In genomic region chr11:721913-722811, GRCh38 we compare ENCODE assay signal across 9 cellular contexts. TPM values are rescaled to one million over a fixed set of nuclear protein-coding genes. Genes with fewer than 3 reads are reported as not detected.
DNase-seq lines count a peak whose midpoint lies in the region; ATAC-seq and TF ChIP-seq lines count a peak whose summit lies in the region.
"Had no signal": no experiment of that assay in that cellular context is flagged by ENCODE, and none has a peak within 500 bp of the region (broad histone marks: within the 10 kb centered on the region; RNA-seq: fewer than 3 reads in every experiment).

No MANE protein-coding gene starts in this region.

- 39 to 71% (median 49%) methylated on average over 38 to 45 of the region's 45 CpGs for WGBS in ovary, 3 donors

- peaks cover 6% of the 10 kb centered on the region for H3K27me3 Mint-ChIP-seq in activated T-helper 17 cell treated with anti-CD3 and anti-CD28 coated beads, Interleukin-2, amount 50 U/mL, for 72 hours

- peak overlapping the region; percentile 50 for H3K4me3 Mint-ChIP-seq in activated T-helper 17 cell treated with anti-CD3 and anti-CD28 coated beads, Interleukin-2, amount 50 U/mL, for 72 hours

- peaks cover 15% of the 10 kb centered on the region for H3K4me1 ChIP-seq in ovary (ENCODE audit: insufficient read depth)

- no peak overlapping the region for H3K4me3 ChIP-seq in ovary
- H3K4me3 ChIP-seq: lung had no signal

- intact Hi-C loops in ovary (cut with DNase I) = loop anchor here in 2 of 4 donors (5.0 kb wide), 2 partner anchors 165 to 170 kb away; no protein-coding TSS in a partner anchor

- TF ChIP-seq POLR2A in ovary (IDR thresholded peaks at IDR 0.05) = no peak

- no peak overlapping the region for H3K27ac ChIP-seq in ovary

- H3K27me3 ChIP-seq in ovary = no peaks in the 10 kb centered on the region

- TF ChIP-seq EP300 in ovary (IDR thresholded peaks at IDR 0.05) = no peak

- no peak overlapping the region for H3K27ac Mint-ChIP-seq in activated T-helper 17 cell treated with anti-CD3 and anti-CD28 coated beads, Interleukin-2, amount 50 U/mL, for 72 hours

- no peak for TF ChIP-seq CTCF in ovary (IDR thresholded peaks at IDR 0.05)

- DNase-seq in NCI-H2081 (lab: John Stamatoyannopoulos, UW) = peak; percentile 41 to 53
- no peak for DNase-seq in NCI-H2081 treated with DMSO at 0.1 percent for 48 hours (lab: John Stamatoyannopoulos, UW)
- peak; percentile 64 for DNase-seq in NCI-H526 treated with DMSO at 0.1 percent for 48 hours (lab: John Stamatoyannopoulos, UW)
- peak; percentile 53 for DNase-seq in stimulated activated CD4-positive, alpha-beta T cell treated with anti-CD3 and anti-CD28 coated beads, Interleukin-4, amount 100 ng/mL, for 1 hour
- DNase-seq in cerebellar cortex (ENCODE audit: low spot score) = no peak
- no peak for DNase-seq in ovary
- DNase-seq in retina = no peak

- H3K9me3 ChIP-seq in ovary = no peaks in the 10 kb centered on the region

- H3K36me3 ChIP-seq in ovary = no peaks in the 10 kb centered on the region

- H3K4me1 Mint-ChIP-seq in activated T-helper 17 cell treated with anti-CD3 and anti-CD28 coated beads, Interleukin-2, amount 50 U/mL, for 72 hours = peaks cover 5% of the 10 kb centered on the region

- H3K36me3 Mint-ChIP-seq in activated T-helper 17 cell treated with anti-CD3 and anti-CD28 coated beads, Interleukin-2, amount 50 U/mL, for 72 hours (ENCODE audit: low read depth) = no peaks in the 10 kb centered on the region

- ATAC-seq in activated T-helper 17 cell treated with anti-CD3 and anti-CD28 coated beads, Interleukin-2, amount 50 U/mL, for 72 hours (replicated peaks) = peak; percentile 16

- H3K9me3 Mint-ChIP-seq in activated T-helper 17 cell treated with anti-CD3 and anti-CD28 coated beads, Interleukin-2, amount 50 U/mL, for 72 hours = no peaks in the 10 kb centered on the region

RNA-seq across cellular contexts. Expression of gene EPS8L2, which starts 16.1 kb away (rescaled TPM):
- 10 to 100 TPM; 23.6 to 34.6 TPM for total RNA-seq in activated T-helper 17 cell treated with anti-CD3 and anti-CD28 coated beads, Interleukin-2, amount 50 U/mL, for 72 hours
- 10 to 100 TPM; 20.6 to 57.9 (median 34.2) TPM for total RNA-seq in ovary
- 10 to 100 TPM in 1 of 2 donors, 1 to 10 TPM in 1; 5.9 to 17.4 TPM for polyA plus RNA-seq in ovary

RNA-seq across cellular contexts. Expression of gene TALDO1, which starts 25.1 kb away (rescaled TPM):
- 100 to 1,000 TPM; 131 to 255 TPM for total RNA-seq in activated T-helper 17 cell treated with anti-CD3 and anti-CD28 coated beads, Interleukin-2, amount 50 U/mL, for 72 hours
- 100 to 1,000 TPM in 6 of 7 donors, 10 to 100 TPM in 1; 75.0 to 134 (median 117) TPM for total RNA-seq in ovary
- polyA plus RNA-seq in ovary = 100 to 1,000 TPM in 1 of 2 donors, 10 to 100 TPM in 1; 76.8 to 103 TPM

RNA-seq across cellular contexts. Expression of gene TMEM80, which starts 26.5 kb away (rescaled TPM):
- 10 to 100 TPM; 11.7 to 14.6 TPM for total RNA-seq in activated T-helper 17 cell treated with anti-CD3 and anti-CD28 coated beads, Interleukin-2, amount 50 U/mL, for 72 hours
- total RNA-seq in ovary = 10 to 100 TPM; 15.4 to 38.0 (median 30.5) TPM
- polyA plus RNA-seq in ovary = 10 to 100 TPM; 28.9 to 37.6 TPM

RNA-seq across cellular contexts. Expression of gene DEAF1, which starts 27.1 kb away (rescaled TPM):
- 10 to 100 TPM; 43.2 to 56.0 TPM for total RNA-seq in activated T-helper 17 cell treated with anti-CD3 and anti-CD28 coated beads, Interleukin-2, amount 50 U/mL, for 72 hours
- 10 to 100 TPM; 15.5 to 43.4 (median 34.1) TPM for total RNA-seq in ovary
- polyA plus RNA-seq in ovary = 10 to 100 TPM; 10.2 to 23.9 TPM

RNA-seq across cellular contexts. Expression of gene GATD1, which starts 55.1 kb away (rescaled TPM):
- total RNA-seq in activated T-helper 17 cell treated with anti-CD3 and anti-CD28 coated beads, Interleukin-2, amount 50 U/mL, for 72 hours = 10 to 100 TPM; 42.3 to 60.9 TPM
- 10 to 100 TPM; 14.7 to 79.8 (median 59.9) TPM for total RNA-seq in ovary
- polyA plus RNA-seq in ovary = 10 to 100 TPM in 1 of 2 donors, 1 to 10 TPM in 1; 9.4 to 52.1 TPM

Comparison
In these comparisons a context has a peak if more than half of its experiments do, and no peak if none do; other contexts are left out.
1. DNase-seq: peak in NCI-H2081 (2 of 2), NCI-H526 treated with DMSO at 0.1 percent for 48 hours (single experiment) and stimulated activated CD4-positive, alpha-beta T cell treated with anti-CD3 and anti-CD28 coated beads, Interleukin-4, amount 100 ng/mL, for 1 hour (single experiment); none in NCI-H2081 treated with DMSO at 0.1 percent for 48 hours (single experiment), cerebellar cortex (single experiment), ovary (0 of 5) and retina (single experiment).